ENCODE assay signal across 34 cellular contexts in genomic region chr20:55800501-55800900, GRCh38.
"Had no signal": no experiment of that assay in that cellular context is flagged by ENCODE, and none has a peak within 500 bp of the region (broad histone marks: within the 10 kb centered on the region; RNA-seq: fewer than 3 reads in every experiment).

No MANE protein-coding gene starts in this region.

- H3K36me3 ChIP-seq: adrenal gland, ascending aorta, brain microvascular endothelial cell, breast epithelium, cardiac muscle cell had no signal

- H3K4me1 ChIP-seq: adrenal gland, ascending aorta, body of pancreas, breast epithelium had no signal

- H3K27me3 ChIP-seq: adrenal gland, ascending aorta, body of pancreas, brain microvascular endothelial cell, breast epithelium, cardiac muscle cell had no signal

- H3K27ac ChIP-seq: adrenal gland, ascending aorta, body of pancreas, brain microvascular endothelial cell, breast epithelium, cardiac muscle cell had no signal

- ATAC-seq: activated naive CD4-positive, alpha-beta T cell treated with anti-CD3 and anti-CD28 coated beads, Interleukin-2, amount 50 U/mL, for 72 hours; activated naive CD8-positive, alpha-beta T cell treated with anti-CD3 and anti-CD28 coated beads, Interleukin-2, amount 50 U/mL, for 24 hours; activated T-cell treated with anti-CD3 and anti-CD28 coated beads, Interleukin-2, amount 50 U/mL, for 4 hours; activated T-cell treated with anti-CD3 and anti-CD28 coated beads, Interleukin-2, amount 50 U/mL, for 72 hours; activated T-helper 17 cell treated with anti-CD3 and anti-CD28 coated beads, Interleukin-2, amount 50 U/mL, for 72 hours; body of pancreas had no signal

- DNase-seq: activated effector memory CD4-positive, alpha-beta T cell treated with anti-CD3 and anti-CD28 coated beads, Interleukin-2, amount 50 U/mL, for 16 hours; activated effector memory CD4-positive, alpha-beta T cell treated with Interleukin-2 at 50 U/mL for 16 hours; activated gamma-delta T cell; activated gamma-delta T cell treated with Interleukin-2 at 50 U/mL for 16 hours; activated naive CD4-positive, alpha-beta T cell; activated naive CD4-positive, alpha-beta T cell treated with anti-CD3 and anti-CD28 coated beads for 36 hours; activated naive CD4-positive, alpha-beta T cell treated with anti-CD3 and anti-CD28 coated beads, Interleukin-2, amount 10 ng/mL, durations not matched to agents 7 days and 5 days; activated naive CD4-positive, alpha-beta T cell treated with anti-CD3 and anti-CD28 coated beads, Interleukin-2, amount 50 U/mL, for 16 hours; activated naive CD4-positive, alpha-beta T cell treated with Interleukin-2 at 50 U/mL for 16 hours; activated naive CD8-positive, alpha-beta T cell treated with anti-CD3 and anti-CD28 coated beads for 36 hours; activated naive CD8-positive, alpha-beta T cell treated with anti-CD3 and anti-CD28 coated beads, Interleukin-2, amount 10 ng/mL, durations not matched to agents 7 days and 5 days; activated naive CD8-positive, alpha-beta T cell treated with anti-CD3 and anti-CD28 coated beads, Interleukin-2, amount 50 U/mL, for 24 hours; activated T-cell treated with anti-CD3 and anti-CD28 coated beads, Interleukin-2, amount 50 U/mL, for 1 hour; activated T-cell treated with anti-CD3 and anti-CD28 coated beads, Interleukin-2, amount 50 U/mL, for 24 hours; activated T-cell treated with anti-CD3 and anti-CD28 coated beads, Interleukin-2, amount 50 U/mL, for 4 hours; activated T-cell treated with anti-CD3 and anti-CD28 coated beads, Interleukin-2, amount 50 U/mL, for 48 hours; activated T-cell treated with anti-CD3 and anti-CD28 coated beads, Interleukin-2, amount 50 U/mL, for 72 hours; adrenal gland; amniotic stem cell; amygdala; anterior cingulate cortex; aorta; body of pancreas; brain microvascular endothelial cell; caudate nucleus; central memory CD4-positive, alpha-beta T cell; cerebellar nuclear complex had no signal

- H3K9me3 ChIP-seq: adrenal gland, ascending aorta, body of pancreas, breast epithelium had no signal

- H3K4me3 ChIP-seq: adrenal gland, ascending aorta, body of pancreas, breast epithelium, cardiac muscle cell had no signal

- FAIRE-seq: astrocyte, bronchial epithelial cell had no signal
